In the genomic region with DNA sequence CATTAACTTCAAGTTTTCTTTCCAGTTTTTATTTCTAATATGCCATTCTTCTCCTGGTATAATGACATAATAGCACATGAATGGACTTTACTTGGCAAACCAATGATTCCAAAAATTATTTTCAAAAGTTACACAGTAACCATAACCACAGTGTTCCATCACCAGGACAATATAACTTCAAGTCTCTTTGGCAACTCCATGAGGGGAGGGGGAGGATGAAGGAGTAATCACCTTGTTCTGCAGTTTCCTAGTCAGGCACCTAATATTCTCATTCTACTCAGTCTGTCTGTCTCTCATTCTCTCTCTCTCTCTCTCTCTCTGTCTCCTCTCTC, we compare ENCODE assay signal across 14 cellular contexts.
DNase-seq lines count a peak whose midpoint lies in the region; ATAC-seq and TF ChIP-seq lines count a peak whose summit lies in the region.
"Had no signal": no experiment of that assay in that cellular context is flagged by ENCODE, and none has a peak within 500 bp of the region (broad histone marks: within the 10 kb centered on the region; RNA-seq: fewer than 3 reads in every experiment).

No MANE protein-coding gene starts in this region.

- peak overlapping the region; percentile 33 for H3K27ac ChIP-seq in DND-41 (ENCODE audit: low read length)
- H3K27ac ChIP-seq in PC-9: peak overlapping the region; percentile 96
- no peak overlapping the region for H3K27ac ChIP-seq in A673 (ENCODE audit: low read depth, low read length, poor library complexity, severe bottlenecking)

- DNase-seq in DND-41 (no peak), PC-9 (no peak), chondrocyte (ENCODE audit: low spot score) (no peak), sciatic nerve (ENCODE audit: low spot score) (no peak), A673 (ENCODE audit: low spot score) (no peak), G401 (ENCODE audit: low spot score) (no peak)
- DNase-seq: activated CD4-positive, alpha-beta T cell treated with anti-CD3 and anti-CD28 coated beads for 48 hours; activated effector memory CD4-positive, alpha-beta T cell treated with anti-CD3 and anti-CD28 coated beads, Interleukin-2, amount 50 U/mL, for 16 hours; left cardiac atrium; naive B cell; OCI-M1; stimulated activated CD4-positive, alpha-beta T cell treated with anti-CD3 and anti-CD28 coated beads, Interleukin-4, amount 100 ng/mL, for 24 hours had no signal

- H3K4me3 ChIP-seq in DND-41 (ENCODE audit: low read depth in 1 of 2, low read length in 2 of 2): no peak overlapping the region
- H3K4me3 ChIP-seq in PC-9: no peak overlapping the region
- H3K4me3 ChIP-seq in A673 (ENCODE audit: low read depth, low read length, poor library complexity, severe bottlenecking): no peak overlapping the region

- in situ Hi-C loops in G401 (cut with HindIII; ENCODE audit: low sequenced_read_pairs): no loop called here

- intact Hi-C loops in PC-9 (cut with micrococcal nuclease; ENCODE audit: unreplicated experiment) (loop anchor here (2.0 kb wide), 1 partner anchor 92 kb away; no protein-coding TSS in a partner anchor), sciatic nerve (cut with DNase I) (no loop called here), A673 (cut with micrococcal nuclease; ENCODE audit: unreplicated experiment) (no loop called here)

- H3K27me3 Mint-ChIP-seq in chondrocyte (ENCODE audit: low read depth): no peaks in the 10 kb centered on the region
- H3K27me3 Mint-ChIP-seq: naive B cell had no signal

- no peak for ATAC-seq in DND-41 (ENCODE audit: insufficient read depth, low read depth)
- peak; percentile 41 for ATAC-seq in sciatic nerve
- ATAC-seq in HG03432 (IDR thresholded peaks at IDR 0.05; ENCODE audit: unreplicated experiment): no peak
- ATAC-seq: HepG2 had no signal

- BruUV-seq in PC-9 (replicated peaks; lab: Mats Ljungman, UMichigan) (no TSS peak), A673 (replicated peaks; lab: Mats Ljungman, UMichigan) (no TSS peak)

- H3K4me1 Mint-ChIP-seq in chondrocyte (ENCODE audit: low read depth): peaks cover 78% of the 10 kb centered on the region

- TF ChIP-seq CTCF in DND-41 (IDR thresholded peaks at IDR 0.05; ENCODE audit: borderline replicate concordance, extremely low read depth, low read length, poor library complexity, severe bottlenecking): no peak
- TF ChIP-seq CTCF in PC-9 (conservative IDR thresholded peaks at IDR 0.05): no peak
- no peak for TF ChIP-seq CTCF in chondrocyte (IDR thresholded peaks at IDR 0.05)
- no peak for TF ChIP-seq CTCF in A673 (conservative IDR thresholded peaks at IDR 0.05; ENCODE audit: low read depth, low read length)

- H3K4me3 Mint-ChIP-seq in chondrocyte (ENCODE audit: unreplicated experiment): no peak overlapping the region
- H3K4me3 Mint-ChIP-seq: naive B cell had no signal

- peak overlapping the region; percentile 92 for H3K27ac Mint-ChIP-seq in chondrocyte (ENCODE audit: unreplicated experiment)

- H3K79me2 ChIP-seq in DND-41 (ENCODE audit: insufficient read depth, low read length): peaks cover 27% of the 10 kb centered on the region; the same call in 1 of the 2 replicates
- H3K79me2 ChIP-seq in PC-9 (ENCODE audit: low read depth): peaks cover 9% of the 10 kb centered on the region; the same call in 1 of the 2 replicates

- no peak overlapping the region for H2AFZ ChIP-seq in DND-41 (ENCODE audit: low read depth, low read length)
- H2AFZ ChIP-seq in PC-9: no peak overlapping the region

- peaks cover 59% of the 10 kb centered on the region for H3K4me1 ChIP-seq in DND-41 (ENCODE audit: insufficient read depth, low read length)
- peaks cover 42% of the 10 kb centered on the region for H3K4me1 ChIP-seq in PC-9 (replicated peaks; ENCODE audit: insufficient read depth)
- peaks cover 12% of the 10 kb centered on the region for H3K4me1 ChIP-seq in A673 (ENCODE audit: insufficient read depth, low read length, poor library complexity, severe bottlenecking)

- H3K9me2 ChIP-seq in PC-9 (ENCODE audit: insufficient read depth): no peaks in the 10 kb centered on the region

- H3K27me3 ChIP-seq in DND-41 (ENCODE audit: insufficient read depth, low read length, poor library complexity) (no peaks in the 10 kb centered on the region), PC-9 (ENCODE audit: insufficient read depth, low read depth) (no peaks in the 10 kb centered on the region), A673 (replicated peaks; ENCODE audit: insufficient read depth, low read depth, low read length, poor library complexity) (no peaks in the 10 kb centered on the region)

- H3K9me3 ChIP-seq in DND-41 (ENCODE audit: insufficient read depth, low read length, severe bottlenecking): no peaks in the 10 kb centered on the region
- H3K9me3 ChIP-seq in PC-9 (ENCODE audit: insufficient read depth, low read depth): no peaks in the 10 kb centered on the region
- H3K9me3 ChIP-seq in A673 (ENCODE audit: low read depth, low read length, poor library complexity, severe bottlenecking): no peaks in the 10 kb centered on the region

- CTCF ChIA-PET in PC-9 (lab: Charles Lee) (no interaction called here), A673 (lab: Charles Lee) (no interaction called here)

- H3K9me3 Mint-ChIP-seq in chondrocyte (ENCODE audit: low read depth): no peaks in the 10 kb centered on the region
- H3K9me3 Mint-ChIP-seq: naive B cell had no signal

- H3F3A ChIP-seq in PC-9 (ENCODE audit: insufficient read depth, low read depth): peaks cover 35% of the 10 kb centered on the region

- no peaks in the 10 kb centered on the region for H3K36me3 ChIP-seq in DND-41 (ENCODE audit: insufficient read depth, low read length)
- no peaks in the 10 kb centered on the region for H3K36me3 ChIP-seq in PC-9 (ENCODE audit: low read depth)
- no peaks in the 10 kb centered on the region for H3K36me3 ChIP-seq in A673 (ENCODE audit: insufficient read depth, low read length, poor library complexity, severe bottlenecking)

- H3K4me2 ChIP-seq in DND-41 (ENCODE audit: insufficient read depth, low read length) (no peak overlapping the region), PC-9 (peak overlapping the region; percentile 48)

- no peaks in the 10 kb centered on the region for H3K36me3 Mint-ChIP-seq in chondrocyte (ENCODE audit: low read depth)
- H3K36me3 Mint-ChIP-seq: naive B cell had no signal

- H3K9ac ChIP-seq in DND-41 (ENCODE audit: low read depth, low read length): no peak overlapping the region

- H4K20me1 ChIP-seq in DND-41 (ENCODE audit: insufficient read depth, low read length) (no peaks in the 10 kb centered on the region), PC-9 (ENCODE audit: insufficient read depth) (no peaks in the 10 kb centered on the region)

- POLR2A ChIA-PET in PC-9 (lab: Charles Lee; ENCODE audit: unreplicated experiment) (no interaction called here), A673 (lab: Charles Lee; ENCODE audit: low non-redundant PET) (no interaction called here)
